In the genomic region with DNA sequence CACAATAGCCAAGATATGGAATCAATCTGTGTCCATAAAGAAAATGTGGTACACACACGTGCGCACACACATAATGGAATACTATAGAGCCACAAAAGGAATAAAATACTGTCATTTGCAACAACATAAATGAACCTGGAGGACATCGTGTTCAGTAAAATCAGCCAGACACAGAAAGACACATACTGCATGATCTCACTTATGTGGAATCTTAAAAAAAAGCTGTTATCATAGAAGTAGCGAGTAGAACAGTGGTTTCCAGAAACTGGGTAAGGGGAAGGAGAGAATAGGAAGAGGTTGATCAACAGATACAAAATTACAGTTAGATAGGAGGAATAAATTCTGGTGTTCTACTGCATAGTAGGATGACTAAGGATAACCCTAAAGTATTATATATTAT, we compare ENCODE assay signal across 14 cellular contexts.
"Had no signal": no experiment of that assay in that cellular context is flagged by ENCODE, and none has a peak within 500 bp of the region (broad histone marks: within the 10 kb centered on the region; RNA-seq: fewer than 3 reads in every experiment).

No MANE protein-coding gene starts in this region.

- H3K9me3 Mint-ChIP-seq: activated CD4-positive, alpha-beta T cell treated with anti-CD3 and anti-CD28 coated beads, Interleukin-2, amount 10 ng/mL, durations not matched to agents 24 days and 14 days; activated naive CD4-positive, alpha-beta T cell treated with anti-CD3 and anti-CD28 coated beads for 36 hours; neural crest cell; WTC11 had no signal

- H3K36me3 ChIP-seq: ovary had no signal

- DNase-seq: activated CD4-positive, alpha-beta T cell treated with anti-CD3 and anti-CD28 coated beads, Interleukin-2, amount 10 ng/mL, durations not matched to agents 24 days and 14 days; activated CD8-positive, alpha-beta memory T cell treated with anti-CD3 and anti-CD28 coated beads for 24 hours; activated naive CD4-positive, alpha-beta T cell treated with anti-CD3 and anti-CD28 coated beads for 36 hours; adrenal gland; esophagus squamous epithelium; foreskin melanocyte; heart right ventricle; ovary; stomach; T1000 had no signal

- H3K27ac ChIP-seq: adrenal gland, esophagus squamous epithelium, ovary, stomach, thoracic aorta had no signal

- H3K9me3 ChIP-seq: adrenal gland, esophagus squamous epithelium, heart right ventricle, ovary, stomach, thoracic aorta had no signal

- H3K4me3 Mint-ChIP-seq: activated CD4-positive, alpha-beta T cell treated with anti-CD3 and anti-CD28 coated beads, Interleukin-2, amount 10 ng/mL, durations not matched to agents 24 days and 14 days; activated naive CD4-positive, alpha-beta T cell treated with anti-CD3 and anti-CD28 coated beads for 36 hours; neural crest cell; WTC11 had no signal

- H3K27ac Mint-ChIP-seq: activated CD4-positive, alpha-beta T cell treated with anti-CD3 and anti-CD28 coated beads, Interleukin-2, amount 10 ng/mL, durations not matched to agents 24 days and 14 days; activated naive CD4-positive, alpha-beta T cell treated with anti-CD3 and anti-CD28 coated beads for 36 hours; WTC11 had no signal

- H3K4me3 ChIP-seq: adrenal gland, esophagus squamous epithelium, heart right ventricle, ovary, stomach, thoracic aorta had no signal

- FAIRE-seq: colon had no signal

- H3K27me3 ChIP-seq: adrenal gland, esophagus squamous epithelium, heart right ventricle, ovary, stomach had no signal

- H3K27me3 Mint-ChIP-seq: activated CD4-positive, alpha-beta T cell treated with anti-CD3 and anti-CD28 coated beads, Interleukin-2, amount 10 ng/mL, durations not matched to agents 24 days and 14 days had no signal

- H3K4me1 Mint-ChIP-seq: neural crest cell had no signal
